In the genomic region with DNA sequence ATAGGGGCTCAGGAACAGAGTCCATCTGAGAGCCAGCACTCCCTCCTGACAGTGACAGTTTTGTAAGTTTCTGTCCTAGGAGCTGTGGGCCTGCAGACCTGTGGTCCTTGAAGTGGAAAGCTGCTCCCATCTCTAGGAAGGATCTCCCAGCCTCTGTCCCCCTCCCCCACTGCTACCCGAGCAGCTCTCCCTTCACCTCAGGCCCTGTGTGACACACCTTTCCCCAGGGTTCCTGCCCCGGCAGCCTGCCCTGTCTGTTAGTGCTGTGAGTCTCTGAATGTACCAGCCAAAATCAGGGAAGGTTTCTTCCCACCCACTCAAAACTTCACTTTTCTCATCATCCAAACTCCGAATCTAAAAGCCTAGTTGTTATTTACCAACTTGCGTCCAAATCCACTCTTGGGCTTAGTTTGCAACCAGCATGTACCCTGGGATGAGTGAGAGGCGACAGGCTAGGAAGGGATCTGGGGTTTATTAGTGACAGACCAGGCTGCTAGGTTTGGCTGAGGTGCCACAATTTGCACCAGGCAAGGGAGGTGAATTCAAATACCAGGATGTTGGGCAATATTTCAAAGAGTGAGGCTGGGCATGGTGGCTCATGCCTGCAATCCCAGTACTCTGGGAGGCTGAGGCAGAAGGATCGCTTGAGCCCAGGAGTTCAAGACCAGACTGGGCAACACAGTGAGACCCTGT, we compare ENCODE assay signal across 12 cellular contexts. TPM values are rescaled to one million over a fixed set of nuclear protein-coding genes. Genes with fewer than 3 reads are reported as not detected.
A peak's percentile ranks its signal among the peaks of the same experiment; 100 is the strongest.
DNase-seq lines count a peak whose midpoint lies in the region; ATAC-seq and TF ChIP-seq lines count a peak whose summit lies in the region.
"Had no signal": no experiment of that assay in that cellular context is flagged by ENCODE, and none has a peak within 500 bp of the region (broad histone marks: within the 10 kb centered on the region; RNA-seq: fewer than 3 reads in every experiment).

No MANE protein-coding gene starts in this region.

- no peak overlapping the region for H3K4me3 Mint-ChIP-seq in activated CD4-positive, alpha-beta T cell treated with anti-CD3 and anti-CD28 coated beads for 36 hours

- TF ChIP-seq CTCF in NB4 (IDR thresholded peaks at IDR 0.05; ENCODE audit: low read depth, low read length) (no peak), esophagus squamous epithelium (IDR thresholded peaks at IDR 0.05) (no peak), neutrophil (IDR thresholded peaks at IDR 0.05) (no peak)

- H3K9me3 Mint-ChIP-seq in activated CD4-positive, alpha-beta T cell treated with anti-CD3 and anti-CD28 coated beads for 36 hours (ENCODE audit: low read depth) = no peaks in the 10 kb centered on the region

- CTCF ChIA-PET in activated CD4-positive, alpha-beta T cell treated with anti-CD3 and anti-CD28 coated beads for 36 hours (lab: Charles Lee) = interaction anchor here (0.6 to 1.8 kb wide), 9 partner anchors 7 to 191 kb away, joined by 3 to 4 read pairs (median 4); no protein-coding TSS in a partner anchor

- ATAC-seq in activated CD4-positive, alpha-beta T cell treated with anti-CD3 and anti-CD28 coated beads for 36 hours = no peak
- ATAC-seq: upper lobe of right lung had no signal

- H3K27ac ChIP-seq in esophagus squamous epithelium (peak overlapping the region; percentile 17 to 62 (median 55)), neutrophil (peak overlapping the region; percentile 95)
- H3K27ac ChIP-seq: upper lobe of right lung had no signal

- intact Hi-C loops in activated CD4-positive, alpha-beta T cell treated with anti-CD3 and anti-CD28 coated beads for 36 hours (cut with DNase I, micrococcal nuclease) = loop anchor here in 1 of 2 experiments (2.0 kb wide), 1 partner anchor 51 kb away; no protein-coding TSS in a partner anchor
- intact Hi-C loops in esophagus squamous epithelium (cut with DNase I) = no loop called here

- H3K36me3 Mint-ChIP-seq in activated CD4-positive, alpha-beta T cell treated with anti-CD3 and anti-CD28 coated beads for 36 hours (ENCODE audit: low read depth) = no peaks in the 10 kb centered on the region

- no peaks in the 10 kb centered on the region for H3K9me3 ChIP-seq in esophagus squamous epithelium
- H3K9me3 ChIP-seq in neutrophil = no peaks in the 10 kb centered on the region
- H3K9me3 ChIP-seq: upper lobe of right lung had no signal

- peak overlapping the region; percentile 93 for H3K27ac Mint-ChIP-seq in activated CD4-positive, alpha-beta T cell treated with anti-CD3 and anti-CD28 coated beads for 36 hours

- POLR2A ChIA-PET in activated CD4-positive, alpha-beta T cell treated with anti-CD3 and anti-CD28 coated beads for 36 hours (lab: Charles Lee) = interaction anchor here (0.6 to 1.4 kb wide), 3 partner anchors 9 to 224 kb away, joined by 3 to 6 read pairs (median 4); no protein-coding TSS in a partner anchor

- peak; percentile 47 for DNase-seq in activated CD4-positive, alpha-beta T cell treated with anti-CD3 and anti-CD28 coated beads for 36 hours
- no peak for DNase-seq in activated CD4-positive, alpha-beta T cell treated with anti-CD3 and anti-CD28 coated beads, Interleukin-2, amount 50 U/mL, for 4 hours
- DNase-seq in NB4 (ENCODE audit: low read depth) = peak; percentile 25
- DNase-seq in esophagus squamous epithelium (lab: John Stamatoyannopoulos, UW) = no peak
- DNase-seq in kidney tubule cell (ENCODE audit: low spot score) = no peak
- DNase-seq in dedifferentiated amniotic fluid mesenchymal stem cell (ENCODE audit: extremely low spot score) = no peak
- DNase-seq in anterior cingulate cortex (lab: John Stamatoyannopoulos, UW) = no peak
- DNase-seq: NCI-H345, T1000, upper lobe of right lung had no signal

- no peaks in the 10 kb centered on the region for H3K36me3 ChIP-seq in esophagus squamous epithelium
- peaks cover 6% of the 10 kb centered on the region for H3K36me3 ChIP-seq in neutrophil
- H3K36me3 ChIP-seq: upper lobe of right lung had no signal

- H3K4me3 ChIP-seq in NB4 (ENCODE audit: low read depth, low read length) (no peak overlapping the region), esophagus squamous epithelium (no peak overlapping the region), neutrophil (ENCODE audit: low read depth in 1 of 2, low read length in 1 of 2) (peak overlapping the region; percentile 37 to 62)
- H3K4me3 ChIP-seq: upper lobe of right lung had no signal

- 58 to 69% methylated on average over 4 to 6 of the region's 6 CpGs for WGBS in esophagus squamous epithelium, 2 donors

- H3K4me1 ChIP-seq in esophagus squamous epithelium = peaks cover 9 to 38% (median 29%) of the 10 kb centered on the region in 3 donors
- peaks cover 72 to 82% of the 10 kb centered on the region in 2 experiments for H3K4me1 ChIP-seq in neutrophil (ENCODE audit: control insufficient read depth in 1 of 2, insufficient read depth in 1 of 2, low read depth in 1 of 2, low read length in 1 of 2)

- H3K4me1 Mint-ChIP-seq in activated CD4-positive, alpha-beta T cell treated with anti-CD3 and anti-CD28 coated beads for 36 hours = peaks cover 48% of the 10 kb centered on the region

- H3K27me3 ChIP-seq in esophagus squamous epithelium (no peaks in the 10 kb centered on the region), neutrophil (no peaks in the 10 kb centered on the region)
- H3K27me3 ChIP-seq: upper lobe of right lung had no signal

- no peaks in the 10 kb centered on the region for H3K27me3 Mint-ChIP-seq in activated CD4-positive, alpha-beta T cell treated with anti-CD3 and anti-CD28 coated beads for 36 hours

- TF ChIP-seq POLR2A in NB4 (IDR thresholded peaks at IDR 0.05; ENCODE audit: extremely low read depth, insufficient read length) (no peak), esophagus squamous epithelium (IDR thresholded peaks at IDR 0.05) (no peak)

RNA-seq across cellular contexts. Expression of a gene that starts 39.9 kb away (rescaled TPM):
- 1 to 10 TPM; 3.5 to 5.7 TPM for total RNA-seq in activated CD4-positive, alpha-beta T cell treated with anti-CD3 and anti-CD28 coated beads for 36 hours
- 10 to 100 TPM in 1 of 4 donors, 1 to 10 TPM in 3; 2.2 to 14.9 (median 4.5) TPM for total RNA-seq in esophagus squamous epithelium
- total RNA-seq: epithelial cell of proximal tubule had no signal

Comparison
In these comparisons a context has a peak if more than half of its experiments do, and no peak if none do; other contexts are left out.
1. DNase-seq: peak in activated CD4-positive, alpha-beta T cell treated with anti-CD3 and anti-CD28 coated beads for 36 hours (single experiment) and NB4 (single experiment); none in activated CD4-positive, alpha-beta T cell treated with anti-CD3 and anti-CD28 coated beads, Interleukin-2, amount 50 U/mL, for 4 hours (0 of 2), esophagus squamous epithelium (single experiment), kidney tubule cell (single experiment), dedifferentiated amniotic fluid mesenchymal stem cell (single experiment) and anterior cingulate cortex (0 of 58).
2. H3K4me3 ChIP-seq: peak in neutrophil (2 of 2); none in NB4 (single experiment) and esophagus squamous epithelium (0 of 4).